16 cellular contexts compared by ENCODE assay signal in genomic region chr10:78510566-78511323, GRCh38.
A peak's percentile ranks its signal among the peaks of the same experiment; 100 is the strongest.
DNase-seq lines count a peak whose midpoint lies in the region; ATAC-seq, FAIRE-seq and TF ChIP-seq lines count a peak whose summit lies in the region.
"Had no signal": no experiment of that assay in that cellular context is flagged by ENCODE, and none has a peak within 500 bp of the region (broad histone marks: within the 10 kb centered on the region; RNA-seq: fewer than 3 reads in every experiment).

No MANE protein-coding gene starts in this region.

- H3K27me3 Mint-ChIP-seq in mesothelial cell of epicardium (ENCODE audit: low read depth) (no peaks in the 10 kb centered on the region), type B pancreatic cell (no peaks in the 10 kb centered on the region)

- H3K79me2 ChIP-seq in K562 (ENCODE audit: control insufficient read depth, insufficient read depth, low read length) = no peaks in the 10 kb centered on the region

- no peak for FAIRE-seq in K562 (lab: Jason Lieb, UNC)
- FAIRE-seq: GM12878 had no signal

- BruUV-seq in K562 (replicated peaks; lab: Mats Ljungman, UMichigan) = no TSS peak

- H3K9me3 ChIP-seq in K562 (replicated peaks; ENCODE audit: control insufficient read depth, insufficient read depth, low read depth, low read length) (no peaks in the 10 kb centered on the region), spleen (no peaks in the 10 kb centered on the region)
- H3K9me3 ChIP-seq: Peyer's patch had no signal

- no peak overlapping the region for H3K27ac ChIP-seq in K562 (ENCODE audit: extremely low read depth, low read depth, low read length)
- peak overlapping the region in 2 of 8 donors; percentile 4 to 17 for H3K27ac ChIP-seq in spleen
- H3K27ac ChIP-seq: GM23248 had no signal

- POLR2A ChIA-PET in K562 (lab: Yijun Ruan, JAX) = interaction anchor here (0.6 to 1.1 kb wide), 3 partner anchors 9 to 1350 kb away, joined by 3 to 4 read pairs (median 3); no protein-coding TSS in a partner anchor

- H2AFZ ChIP-seq in K562 (ENCODE audit: low read depth, low read length) = no peak overlapping the region
- H2AFZ ChIP-seq: GM23248 had no signal

- H3K4me2 ChIP-seq in K562 (ENCODE audit: insufficient read depth, low read length) = no peak overlapping the region

- H3K4me1 Mint-ChIP-seq in mesothelial cell of epicardium = peaks cover 29% of the 10 kb centered on the region
- peaks cover 41% of the 10 kb centered on the region for H3K4me1 Mint-ChIP-seq in type B pancreatic cell (ENCODE audit: unreplicated experiment)
- H3K4me1 Mint-ChIP-seq: naive B cell had no signal

- no peak for TF ChIP-seq POLR2A in K562 (conservative IDR thresholded peaks at IDR 0.05)
- no peak for TF ChIP-seq POLR2A in spleen (IDR thresholded peaks at IDR 0.05)

- H3K9me3 Mint-ChIP-seq in mesothelial cell of epicardium (peaks cover 4% of the 10 kb centered on the region), type B pancreatic cell (no peaks in the 10 kb centered on the region)
- H3K9me3 Mint-ChIP-seq: activated T-cell treated with anti-CD3 and anti-CD28 coated beads, Interleukin-2, amount 50 U/mL, for 4 hours had no signal

- TF ChIP-seq EP300 in K562 (IDR thresholded peaks at IDR 0.05; ENCODE audit: low read length) = no peak

- H3K4me3 Mint-ChIP-seq in mesothelial cell of epicardium = no peak overlapping the region
- no peak overlapping the region for H3K4me3 Mint-ChIP-seq in type B pancreatic cell
- H3K4me3 Mint-ChIP-seq: activated T-cell treated with anti-CD3 and anti-CD28 coated beads, Interleukin-2, amount 50 U/mL, for 4 hours; naive B cell had no signal

- CTCF ChIA-PET in K562 (lab: Yijun Ruan, JAX; ENCODE audit: low intra/inter-chr PET ratio) = no interaction called here

- intact Hi-C loops in Right ventricle myocardium superior (cut with DNase I) = no loop called here
- intact Hi-C loops in cardiac septum (cut with DNase I) = no loop called here
- intact Hi-C loops in K562 (cut with micrococcal nuclease) = no loop called here
- intact Hi-C loops in spleen (cut with DNase I; ENCODE audit: low total_unique reads) = no loop called here

- H3K36me3 ChIP-seq in K562 (ENCODE audit: control insufficient read depth, insufficient read depth, low read length) = no peaks in the 10 kb centered on the region
- H3K36me3 ChIP-seq in spleen = no peaks in the 10 kb centered on the region
- H3K36me3 ChIP-seq: Peyer's patch had no signal

- WGBS in K562 (ENCODE audit: insufficient coverage, low coverage, missing lambda C conversion rate) = 2% methylated on average over 12 of the region's 12 CpGs
- 69 to 84% (median 80%) methylated on average over 11 to 12 of the region's 12 CpGs for WGBS in spleen, 5 donors

- peaks cover 4% of the 10 kb centered on the region; the same call in 1 of the 2 replicates for H4K20me1 ChIP-seq in K562 (replicated peaks; ENCODE audit: control insufficient read depth, insufficient read depth, low read length)

- no peaks in the 10 kb centered on the region for H3K9me1 ChIP-seq in K562 (ENCODE audit: control insufficient read depth, insufficient read depth, low read length)

- H3K27ac Mint-ChIP-seq in mesothelial cell of epicardium (peak overlapping the region; percentile 37), type B pancreatic cell (peak overlapping the region; percentile 15)
- H3K27ac Mint-ChIP-seq: naive B cell had no signal

- peak in 2 of 3 experiments; percentile 19 to 21; a peak in 2 of 6 replicates for TF ChIP-seq CTCF in K562 (IDR thresholded peaks at IDR 0.05 in 2 of 3, conservative IDR thresholded peaks at IDR 0.05 in 1 of 3; ENCODE audit: insufficient read depth in 2 of 3, low read depth in 1 of 3, low read length in 3 of 3)
- TF ChIP-seq CTCF in mesothelial cell of epicardium (IDR thresholded peaks at IDR 0.05; ENCODE audit: unreplicated experiment) = no peak
- TF ChIP-seq CTCF in type B pancreatic cell (conservative IDR thresholded peaks at IDR 0.05) = peak; percentile 14
- TF ChIP-seq CTCF in spleen (IDR thresholded peaks at IDR 0.05 in 8 of 11, conservative IDR thresholded peaks at IDR 0.05 in 3 of 11) = no peak

- TF ChIP-seq RAD21 in K562 (CRISPR knock-in tag; conservative IDR thresholded peaks at IDR 0.05 in 1 of 2, IDR thresholded peaks at IDR 0.05 in 1 of 2) = no peak

- peak; percentile 34 for ATAC-seq in Right ventricle myocardium superior (ENCODE audit: poor library complexity)
- no peak for ATAC-seq in K562
- no peak for ATAC-seq in GM21447 (IDR thresholded peaks at IDR 0.05; ENCODE audit: unreplicated experiment)
- ATAC-seq: activated T-cell treated with anti-CD3 and anti-CD28 coated beads, Interleukin-2, amount 50 U/mL, for 4 hours; GM12878 had no signal

- no peak for DNase-seq in Right ventricle myocardium superior
- no peak for DNase-seq in cardiac septum (ENCODE audit: low spot score)
- DNase-seq in K562 (ENCODE audit: extremely low read depth in 1 of 4, low spot score in 3 of 4) = no peak
- DNase-seq in mesothelial cell of epicardium (ENCODE audit: low spot score in 2 of 2, unreplicated experiment in 2 of 2) = no peak
- no peak for DNase-seq in type B pancreatic cell (ENCODE audit: extremely low spot score, unreplicated experiment)
- DNase-seq in spleen = no peak
- DNase-seq in NCI-H2227 (lab: John Stamatoyannopoulos, UW; ENCODE audit: unreplicated experiment) = no peak
- DNase-seq: activated T-cell treated with anti-CD3 and anti-CD28 coated beads, Interleukin-2, amount 50 U/mL, for 4 hours; DMS53; KBM-7; naive B cell; NCI-H2029; Peyer's patch had no signal

- H3K4me1 ChIP-seq in K562 (replicated peaks in 1 of 2; ENCODE audit: control insufficient read depth in 2 of 2, insufficient read depth in 2 of 2, low read length in 2 of 2) = no peaks in the 10 kb centered on the region
- no peaks in the 10 kb centered on the region for H3K4me1 ChIP-seq in spleen
- H3K4me1 ChIP-seq: Peyer's patch had no signal

- peaks cover 0 to 15% of the 10 kb centered on the region in 2 experiments; a peak in 2 of 5 replicates for H3K27me3 ChIP-seq in K562 (ENCODE audit: control insufficient read depth in 2 of 2, insufficient read depth in 2 of 2, low read length in 2 of 2)
- no peaks in the 10 kb centered on the region for H3K27me3 ChIP-seq in spleen (replicated peaks in 1 of 7)
- H3K27me3 ChIP-seq: Peyer's patch had no signal

- H3K4me3 ChIP-seq in K562 (no peak overlapping the region), spleen (no peak overlapping the region)
- H3K4me3 ChIP-seq: GM12878, GM23248, Peyer's patch had no signal

- no peak overlapping the region; a peak in 1 of 4 replicates for H3K9ac ChIP-seq in K562 (ENCODE audit: insufficient read depth in 1 of 2, low read depth in 2 of 2, low read length in 2 of 2)
- H3K9ac ChIP-seq: GM23248 had no signal

- H3K36me3 Mint-ChIP-seq in mesothelial cell of epicardium = no peaks in the 10 kb centered on the region
- no peaks in the 10 kb centered on the region for H3K36me3 Mint-ChIP-seq in type B pancreatic cell
- H3K36me3 Mint-ChIP-seq: naive B cell had no signal

- in situ Hi-C loops in K562 (cut with MboI) = no loop called here

TF ChIP-seq in K562, 482 proteins besides CTCF, POLR2A, EP300 and RAD21:
- TF ChIP-seq TCF7 (IDR thresholded peaks at IDR 0.05; ENCODE audit: borderline replicate concordance) = no peak
- no peak for TF ChIP-seq NBN (IDR thresholded peaks at IDR 0.05; ENCODE audit: low read depth)
- TF ChIP-seq ATF1 (CRISPR knock-in tag; IDR thresholded peaks at IDR 0.05) = no peak
- no peak for TF ChIP-seq ATF1 (tag; IDR thresholded peaks at IDR 0.05)
- TF ChIP-seq SP2 (IDR thresholded peaks at IDR 0.05; ENCODE audit: extremely low read depth, low read depth, low read length, poor library complexity, severe bottlenecking) = no peak
- no peak for TF ChIP-seq GATAD2B (IDR thresholded peaks at IDR 0.05; ENCODE audit: borderline replicate concordance)
- no peak for TF ChIP-seq ZNF79 (CRISPR knock-in tag; IDR thresholded peaks at IDR 0.05; ENCODE audit: low read depth)
- TF ChIP-seq CXXC5 (CRISPR knock-in tag; IDR thresholded peaks at IDR 0.05) = no peak
- no peak for TF ChIP-seq ZNF561 (CRISPR knock-in tag; conservative IDR thresholded peaks at IDR 0.05)
- TF ChIP-seq ZNF408 (CRISPR knock-in tag; IDR thresholded peaks at IDR 0.05; ENCODE audit: low read depth) = no peak
- no peak for TF ChIP-seq PYGO2 (tag; IDR thresholded peaks at IDR 0.05)
- no peak for TF ChIP-seq ZNF3 (CRISPR knock-in tag; IDR thresholded peaks at IDR 0.05)
- no peak for TF ChIP-seq ZKSCAN1 (IDR thresholded peaks at IDR 0.05; ENCODE audit: low read depth, low read length)
- TF ChIP-seq ZSCAN29 (IDR thresholded peaks at IDR 0.05) = no peak
- no peak for TF ChIP-seq ATF7 (IDR thresholded peaks at IDR 0.05)

Comparison
In these comparisons a context has a peak if more than half of its experiments do, and no peak if none do; other contexts are left out.
1. CTCF ChIP-seq: peak in K562 (2 of 3) and type B pancreatic cell (single experiment); none in mesothelial cell of epicardium (single experiment) and spleen (0 of 11).